Comparison of ENCODE assay signal across 8 cellular contexts in genomic region chr17:76261421-76262215, GRCh38. TPM values are rescaled to one million over a fixed set of nuclear protein-coding genes. Genes with fewer than 3 reads are reported as not detected.
DNase-seq lines count a peak whose midpoint lies in the region; ATAC-seq and TF ChIP-seq lines count a peak whose summit lies in the region.

No MANE protein-coding gene starts in this region.

- H3K27me3 ChIP-seq in left ventricle myocardium inferior (ENCODE audit: low read depth), result no peaks in the 10 kb centered on the region
- no peaks in the 10 kb centered on the region for H3K27me3 ChIP-seq in upper lobe of left lung

- no peaks in the 10 kb centered on the region for H3K27me3 Mint-ChIP-seq in activated CD8-positive, alpha-beta T cell treated with anti-CD3 and anti-CD28 coated beads, Interleukin-2, amount 10 ng/mL, durations not matched to agents 7 days and 5 days (ENCODE audit: low read depth)

- no peak for ATAC-seq in activated CD8-positive, alpha-beta T cell treated with anti-CD3 and anti-CD28 coated beads, Interleukin-2, amount 10 ng/mL, durations not matched to agents 7 days and 5 days
- no peak for ATAC-seq in upper lobe of left lung (ENCODE audit: low FRiP score in 2 of 2)
- no peak for ATAC-seq in HG03097 (IDR thresholded peaks at IDR 0.05; ENCODE audit: low FRiP score, unreplicated experiment)

- POLR2A ChIA-PET in activated CD8-positive, alpha-beta T cell treated with anti-CD3 and anti-CD28 coated beads, Interleukin-2, amount 10 ng/mL, durations not matched to agents 7 days and 5 days (lab: Charles Lee), result interaction anchor here (1.1 to 16.8 kb wide), 7 partner anchors 10 to 118 kb away, joined by 5 to 807 read pairs (median 58); partner anchors contain the start of genes FOXJ1 and RNF157

- 72 to 73% methylated on average over 22 to 23 of the region's 23 CpGs for WGBS in upper lobe of left lung, 2 donors

- no peak for TF ChIP-seq POLR2A in upper lobe of left lung (IDR thresholded peaks at IDR 0.05)

- peaks cover 10% of the 10 kb centered on the region for H3K9me3 Mint-ChIP-seq in activated CD8-positive, alpha-beta T cell treated with anti-CD3 and anti-CD28 coated beads, Interleukin-2, amount 10 ng/mL, durations not matched to agents 7 days and 5 days (ENCODE audit: insufficient read depth)

- intact Hi-C loops in left ventricle myocardium inferior (cut with micrococcal nuclease) (no loop called here), cardiac septum (cut with DNase I) (no loop called here)

- H3K27ac ChIP-seq in left ventricle myocardium inferior (replicated peaks) (peak overlapping the region; percentile 53), upper lobe of left lung (peak overlapping the region; percentile 73 to 100 (median 84))

- H3K9me3 ChIP-seq in left ventricle myocardium inferior (replicated peaks) (no peaks in the 10 kb centered on the region), upper lobe of left lung (no peaks in the 10 kb centered on the region)

- TF ChIP-seq EP300 in upper lobe of left lung (IDR thresholded peaks at IDR 0.05), result no peak

- DNase-seq in left ventricle myocardium inferior, result no peak
- no peak for DNase-seq in cardiac septum (ENCODE audit: low spot score)
- DNase-seq in activated CD8-positive, alpha-beta T cell treated with anti-CD3 and anti-CD28 coated beads, Interleukin-2, amount 10 ng/mL, durations not matched to agents 7 days and 5 days, result peak; percentile 58
- DNase-seq in lung microvascular endothelial cell (ENCODE audit: low read depth in 2 of 2), result peak; percentile 54 to 95
- peak in 1 of 2 donors; percentile 44 for DNase-seq in upper lobe of left lung
- DNase-seq in GM03348 (ENCODE audit: low spot score), result no peak
- no peak for DNase-seq in NCI-H526 treated with DMSO at 0.1 percent for 48 hours (lab: John Stamatoyannopoulos, UW)

- peaks cover 47% of the 10 kb centered on the region for H3K4me1 Mint-ChIP-seq in activated CD8-positive, alpha-beta T cell treated with anti-CD3 and anti-CD28 coated beads, Interleukin-2, amount 10 ng/mL, durations not matched to agents 7 days and 5 days (ENCODE audit: low read depth)

- TF ChIP-seq CTCF in left ventricle myocardium inferior (IDR thresholded peaks at IDR 0.05; ENCODE audit: borderline replicate concordance), result no peak
- no peak for TF ChIP-seq CTCF in upper lobe of left lung (IDR thresholded peaks at IDR 0.05)

- CTCF ChIA-PET in activated CD8-positive, alpha-beta T cell treated with anti-CD3 and anti-CD28 coated beads, Interleukin-2, amount 10 ng/mL, durations not matched to agents 7 days and 5 days (lab: Charles Lee), result interaction anchor here (0.9 to 4.5 kb wide), 8 partner anchors 10 to 81 kb away, joined by 3 to 50 read pairs (median 7); no protein-coding TSS in a partner anchor

- peak overlapping the region; percentile 94 for H3K27ac Mint-ChIP-seq in activated CD8-positive, alpha-beta T cell treated with anti-CD3 and anti-CD28 coated beads, Interleukin-2, amount 10 ng/mL, durations not matched to agents 7 days and 5 days

- peak overlapping the region; percentile 15 for H3K4me3 Mint-ChIP-seq in activated CD8-positive, alpha-beta T cell treated with anti-CD3 and anti-CD28 coated beads, Interleukin-2, amount 10 ng/mL, durations not matched to agents 7 days and 5 days

- H3K4me1 ChIP-seq in left ventricle myocardium inferior, result peaks cover 42% of the 10 kb centered on the region
- peaks cover 36 to 51% (median 45%) of the 10 kb centered on the region in 4 donors for H3K4me1 ChIP-seq in upper lobe of left lung

- H3K36me3 ChIP-seq in left ventricle myocardium inferior, result no peaks in the 10 kb centered on the region
- H3K36me3 ChIP-seq in upper lobe of left lung, result no peaks in the 10 kb centered on the region

- peaks cover 21% of the 10 kb centered on the region for H3K36me3 Mint-ChIP-seq in activated CD8-positive, alpha-beta T cell treated with anti-CD3 and anti-CD28 coated beads, Interleukin-2, amount 10 ng/mL, durations not matched to agents 7 days and 5 days (ENCODE audit: low read depth)

- H3K4me3 ChIP-seq in left ventricle myocardium inferior (no peak overlapping the region), upper lobe of left lung (no peak overlapping the region)

RNA-seq across cellular contexts. Expression of gene UBALD2, which starts 3.5 kb away (rescaled TPM):
- total RNA-seq in left ventricle myocardium inferior (26.0 TPM), cardiac septum (22.7 TPM), lung microvascular endothelial cell (6.3 and 8.3 TPM in 2 replicates), upper lobe of left lung (10 to 100 TPM in 5 of 6 donors, 1 to 10 TPM in 1; 8.4 to 74.9 (median 26.8) TPM)
- total RNA-seq in activated CD8-positive, alpha-beta T cell treated with anti-CD3 and anti-CD28 coated beads, Interleukin-2, amount 10 ng/mL, durations not matched to agents 7 days and 5 days, result 100 to 1,000 TPM; 318 to 359 TPM

RNA-seq across cellular contexts. Expression of gene RNF157, which starts 21.3 kb away (rescaled TPM):
- total RNA-seq in left ventricle myocardium inferior (4.8 TPM), cardiac septum (2.5 TPM), lung microvascular endothelial cell (0.20 and 0.22 TPM in 2 replicates), upper lobe of left lung (10 to 100 TPM in 1 of 6 donors, 1 to 10 TPM in 5; 1.1 to 14.7 (median 2.5) TPM)
- total RNA-seq in activated CD8-positive, alpha-beta T cell treated with anti-CD3 and anti-CD28 coated beads, Interleukin-2, amount 10 ng/mL, durations not matched to agents 7 days and 5 days, result 100 to 1,000 TPM; 150 to 165 TPM

RNA-seq across cellular contexts. Expression of gene QRICH2, which starts 46.5 kb away (rescaled TPM):
- total RNA-seq in left ventricle myocardium inferior (2.4 TPM), cardiac septum (1.8 TPM), lung microvascular endothelial cell (5.2 and 12.1 TPM in 2 replicates), upper lobe of left lung (1 to 10 TPM; 1.7 to 9.4 (median 2.8) TPM)
- total RNA-seq in activated CD8-positive, alpha-beta T cell treated with anti-CD3 and anti-CD28 coated beads, Interleukin-2, amount 10 ng/mL, durations not matched to agents 7 days and 5 days, result 1 to 10 TPM; 3.7 to 4.8 TPM

Comparison
In these comparisons a context has a peak if more than half of its experiments do, and no peak if none do; other contexts are left out.
1. DNase-seq: peak in activated CD8-positive, alpha-beta T cell treated with anti-CD3 and anti-CD28 coated beads, Interleukin-2, amount 10 ng/mL, durations not matched to agents 7 days and 5 days (single experiment) and lung microvascular endothelial cell (2 of 2); none in left ventricle myocardium inferior (single experiment), cardiac septum (single experiment), GM03348 (single experiment) and NCI-H526 treated with DMSO at 0.1 percent for 48 hours (single experiment).
2. RNA of gene UBALD2, which starts 3.5 kb away (total RNA-seq): 318 to 359 TPM in activated CD8-positive, alpha-beta T cell treated with anti-CD3 and anti-CD28 coated beads, Interleukin-2, amount 10 ng/mL, durations not matched to agents 7 days and 5 days; 8.4 to 74.9 TPM in upper lobe of left lung, 26.0 TPM in left ventricle myocardium inferior (single experiment), 22.7 TPM in cardiac septum (single experiment) and 6.3 to 8.3 TPM in lung microvascular endothelial cell; every median in the first group is over 4 times any median in the second.
3. RNA of gene RNF157, which starts 21.3 kb away (total RNA-seq): 150 to 165 TPM in activated CD8-positive, alpha-beta T cell treated with anti-CD3 and anti-CD28 coated beads, Interleukin-2, amount 10 ng/mL, durations not matched to agents 7 days and 5 days; 4.8 TPM in left ventricle myocardium inferior (single experiment), 1.1 to 14.7 TPM in upper lobe of left lung, 2.5 TPM in cardiac septum (single experiment) and 0.20 to 0.22 TPM in lung microvascular endothelial cell; every median in the first group is over 4 times any median in the second.